In the genomic region with DNA sequence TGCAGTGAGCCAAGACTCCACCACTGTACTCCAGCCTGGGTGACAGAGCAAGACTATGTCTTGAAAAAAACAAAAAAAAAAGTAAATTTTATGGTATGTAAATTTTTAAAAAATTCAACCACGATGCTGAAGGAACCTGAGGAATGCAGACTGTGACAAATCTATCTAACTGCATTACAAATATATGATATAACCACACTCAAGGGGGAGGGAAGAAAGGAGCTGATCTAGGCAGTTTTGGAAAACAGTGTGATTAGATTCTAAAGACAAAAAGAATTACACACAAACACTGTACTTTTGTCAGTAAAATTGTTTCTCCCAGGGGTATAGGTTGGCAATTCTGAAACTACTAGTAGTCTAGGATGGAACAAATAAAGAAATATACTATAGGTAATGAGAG, we compare ENCODE assay signal across 22 cellular contexts. TPM values are rescaled to one million over a fixed set of nuclear protein-coding genes. Genes with fewer than 3 reads are reported as not detected.
A peak's percentile ranks its signal among the peaks of the same experiment; 100 is the strongest.
DNase-seq lines count a peak whose midpoint lies in the region; ATAC-seq and TF ChIP-seq lines count a peak whose summit lies in the region.
"Had no signal": no experiment of that assay in that cellular context is flagged by ENCODE, and none has a peak within 500 bp of the region (broad histone marks: within the 10 kb centered on the region; RNA-seq: fewer than 3 reads in every experiment).

No MANE protein-coding gene starts in this region.

- H3K27me3 Mint-ChIP-seq in MCF 10A (ENCODE audit: insufficient read depth, unreplicated experiment), result no peaks in the 10 kb centered on the region
- H3K27me3 Mint-ChIP-seq in activated T-helper 1 cell treated with anti-CD3 and anti-CD28 coated beads, Interleukin-12 subunit alpha, Interleukin-12 subunit beta, Interleukin-2, Interleukin-4 antibody, amounts not matched to agents 30 ng/mL and 10 ng/mL and 1 ng/mL, durations not matched to agents 14 hours and 24 hours and 36 hours (ENCODE audit: insufficient read depth), result no peaks in the 10 kb centered on the region
- H3K27me3 Mint-ChIP-seq: CD8-positive, alpha-beta memory T cell had no signal

- POLR2A ChIA-PET in MCF 10A (lab: Yijun Ruan, JAX), result interaction anchor here (0.6 to 1.4 kb wide), 6 partner anchors 16 to 201 kb away, joined by 3 to 8 read pairs (median 3); no protein-coding TSS in a partner anchor

- H3K9ac ChIP-seq in SK-N-MC (ENCODE audit: insufficient read length), result peak overlapping the region; percentile 49

- H3K9me3 ChIP-seq in breast epithelium, result no peaks in the 10 kb centered on the region
- H3K9me3 ChIP-seq in SK-N-MC (ENCODE audit: low read depth, low read length), result no peaks in the 10 kb centered on the region
- H3K9me3 ChIP-seq in thyroid gland, result no peaks in the 10 kb centered on the region
- H3K9me3 ChIP-seq: Peyer's patch, SJSA1 had no signal

- DNase-seq in MCF 10A (ENCODE audit: unreplicated experiment) (no peak), breast epithelium (ENCODE audit: low spot score in 2 of 2) (no peak), SK-N-MC (ENCODE audit: low read depth, low spot score) (peak; percentile 48), choroid plexus epithelial cell (ENCODE audit: low read depth) (peak; percentile 18), HCEC 1CT (no peak), thyroid gland (no peak)
- no peak for DNase-seq in activated T-helper 1 cell treated with anti-CD3 and anti-CD28 coated beads, Interleukin-12 subunit alpha, Interleukin-12 subunit beta, Interleukin-2, Interleukin-4 antibody, amounts not matched to agents 30 ng/mL and 10 ng/mL and 1 ng/mL, durations not matched to agents 14 hours and 24 hours and 36 hours (ENCODE audit: low spot score)
- DNase-seq: Calu3; CD8-positive, alpha-beta memory T cell; GF-D8; KG1; NCI-H1092 treated with DMSO at 0.1 percent for 48 hours; NCI-H1436 treated with DMSO at 0.1 percent for 48 hours; NCI-H2029; NCI-H226; NCI-H526; Peyer's patch had no signal

- ATAC-seq in GM18517 (IDR thresholded peaks at IDR 0.05; ENCODE audit: unreplicated experiment), result no peak

- TF ChIP-seq CTCF in MCF 10A (IDR thresholded peaks at IDR 0.05; ENCODE audit: unreplicated experiment), result no peak
- no peak for TF ChIP-seq CTCF in breast epithelium (IDR thresholded peaks at IDR 0.05)
- TF ChIP-seq CTCF in choroid plexus epithelial cell (conservative IDR thresholded peaks at IDR 0.05; ENCODE audit: low read depth, low read length), result no peak
- no peak for TF ChIP-seq CTCF in thyroid gland (IDR thresholded peaks at IDR 0.05)

- H3K4me3 Mint-ChIP-seq in MCF 10A (ENCODE audit: unreplicated experiment), result no peak overlapping the region
- H3K4me3 Mint-ChIP-seq in activated T-helper 1 cell treated with anti-CD3 and anti-CD28 coated beads, Interleukin-12 subunit alpha, Interleukin-12 subunit beta, Interleukin-2, Interleukin-4 antibody, amounts not matched to agents 30 ng/mL and 10 ng/mL and 1 ng/mL, durations not matched to agents 14 hours and 24 hours and 36 hours, result no peak overlapping the region
- H3K4me3 Mint-ChIP-seq: CD8-positive, alpha-beta memory T cell had no signal

- BruUV-seq in MCF 10A (replicated peaks; lab: Mats Ljungman, UMichigan), result no TSS peak

- peak overlapping the region; percentile 4 for H3K27ac Mint-ChIP-seq in MCF 10A (ENCODE audit: low read depth, unreplicated experiment)
- no peak overlapping the region for H3K27ac Mint-ChIP-seq in activated T-helper 1 cell treated with anti-CD3 and anti-CD28 coated beads, Interleukin-12 subunit alpha, Interleukin-12 subunit beta, Interleukin-2, Interleukin-4 antibody, amounts not matched to agents 30 ng/mL and 10 ng/mL and 1 ng/mL, durations not matched to agents 14 hours and 24 hours and 36 hours

- no peaks in the 10 kb centered on the region for H3K4me1 ChIP-seq in breast epithelium
- no peaks in the 10 kb centered on the region for H3K4me1 ChIP-seq in thyroid gland
- H3K4me1 ChIP-seq: Peyer's patch, SJSA1 had no signal

- H3K9me3 Mint-ChIP-seq in MCF 10A (ENCODE audit: unreplicated experiment), result no peaks in the 10 kb centered on the region
- no peaks in the 10 kb centered on the region for H3K9me3 Mint-ChIP-seq in activated T-helper 1 cell treated with anti-CD3 and anti-CD28 coated beads, Interleukin-12 subunit alpha, Interleukin-12 subunit beta, Interleukin-2, Interleukin-4 antibody, amounts not matched to agents 30 ng/mL and 10 ng/mL and 1 ng/mL, durations not matched to agents 14 hours and 24 hours and 36 hours
- H3K9me3 Mint-ChIP-seq: CD8-positive, alpha-beta memory T cell had no signal

- CTCF ChIA-PET in MCF 10A (lab: Yijun Ruan, JAX), result interaction anchor here (0.9 to 2.3 kb wide), 5 partner anchors 9 to 81 kb away, joined by 3 to 8 read pairs (median 4); no protein-coding TSS in a partner anchor

- H3K4me3 ChIP-seq in breast epithelium (no peak overlapping the region), SK-N-MC (peak overlapping the region; percentile 48), choroid plexus epithelial cell (ENCODE audit: low read depth, low read length) (no peak overlapping the region), thyroid gland (replicated peaks in 1 of 3) (no peak overlapping the region)
- H3K4me3 ChIP-seq: Peyer's patch, SJSA1 had no signal

- peaks cover 10% of the 10 kb centered on the region for H3K4me1 Mint-ChIP-seq in MCF 10A (ENCODE audit: insufficient read depth, unreplicated experiment)
- H3K4me1 Mint-ChIP-seq in activated T-helper 1 cell treated with anti-CD3 and anti-CD28 coated beads, Interleukin-12 subunit alpha, Interleukin-12 subunit beta, Interleukin-2, Interleukin-4 antibody, amounts not matched to agents 30 ng/mL and 10 ng/mL and 1 ng/mL, durations not matched to agents 14 hours and 24 hours and 36 hours (ENCODE audit: low read depth), result peaks cover 4% of the 10 kb centered on the region

- H3K36me3 ChIP-seq in breast epithelium, result peaks cover 10% of the 10 kb centered on the region
- H3K36me3 ChIP-seq in SK-N-MC (ENCODE audit: insufficient read depth, low read length), result peaks cover 95% of the 10 kb centered on the region
- H3K36me3 ChIP-seq in thyroid gland, result peaks cover 44 to 59% of the 10 kb centered on the region in 2 donors

- intact Hi-C loops in MCF 10A (cut with micrococcal nuclease) (loop anchor here (5.0 kb wide), 1 partner anchor 97 kb away; no protein-coding TSS in a partner anchor), breast epithelium (cut with DNase I; ENCODE audit: low total_unique reads) (no loop called here), thyroid gland (cut with DNase I) (no loop called here)
- intact Hi-C loops in activated T-helper 1 cell treated with anti-CD3 and anti-CD28 coated beads, Interleukin-12 subunit alpha, Interleukin-12 subunit beta, Interleukin-2, Interleukin-4 antibody, amounts not matched to agents 30 ng/mL and 10 ng/mL and 1 ng/mL, durations not matched to agents 14 hours and 24 hours and 36 hours (cut with micrococcal nuclease), result loop anchor here (5.0 to 10.0 kb wide), 3 partner anchors 38 to 317 kb away; no protein-coding TSS in a partner anchor

- TF ChIP-seq POLR2A in breast epithelium (IDR thresholded peaks at IDR 0.05) (no peak), thyroid gland (IDR thresholded peaks at IDR 0.05) (no peak)

- peaks cover 97% of the 10 kb centered on the region for H3K36me3 Mint-ChIP-seq in MCF 10A (ENCODE audit: insufficient read depth, unreplicated experiment)
- peaks cover 59% of the 10 kb centered on the region for H3K36me3 Mint-ChIP-seq in activated T-helper 1 cell treated with anti-CD3 and anti-CD28 coated beads, Interleukin-12 subunit alpha, Interleukin-12 subunit beta, Interleukin-2, Interleukin-4 antibody, amounts not matched to agents 30 ng/mL and 10 ng/mL and 1 ng/mL, durations not matched to agents 14 hours and 24 hours and 36 hours (ENCODE audit: low read depth)

- WGBS in thyroid gland, 2 donors, result 80 to 93% methylated on average over 1 of the region's 1 CpG

- H3K27ac ChIP-seq in breast epithelium, result no peak overlapping the region
- H3K27ac ChIP-seq in SK-N-MC, result peak overlapping the region; percentile 92
- H3K27ac ChIP-seq in thyroid gland, result no peak overlapping the region
- H3K27ac ChIP-seq: 22Rv1, C4-2B, HL-60, Peyer's patch, SJSA1 had no signal

- H3K27me3 ChIP-seq in breast epithelium (no peaks in the 10 kb centered on the region), thyroid gland (no peaks in the 10 kb centered on the region)
- H3K27me3 ChIP-seq: Peyer's patch, SJSA1 had no signal

RNA-seq across cellular contexts. Expression of a gene that starts 17.0 kb away (rescaled TPM):
- total RNA-seq in MCF 10A (2022) (383 and 405 TPM in 2 replicates), breast epithelium (100 to 1,000 TPM in 1 of 3 donors, 10 to 100 TPM in 2; 65.6 to 111 (median 89.9) TPM), thyroid gland (100 to 1,000 TPM in 1 of 4 donors, 10 to 100 TPM in 3; 75.6 to 119 (median 82.2) TPM)
- 134 and 144 TPM in 2 replicates for total RNA-seq in activated T-helper 1 cell treated with anti-CD3 and anti-CD28 coated beads, Interleukin-12 subunit alpha, Interleukin-12 subunit beta, Interleukin-2, Interleukin-4 antibody, amounts not matched to agents 30 ng/mL and 10 ng/mL and 1 ng/mL, durations not matched to agents 14 hours and 24 hours and 36 hours

RNA-seq across cellular contexts. Expression of a gene that starts 37.9 kb away (rescaled TPM):
- total RNA-seq in MCF 10A (2022) (25.6 and 27.9 TPM in 2 replicates), breast epithelium (10 to 100 TPM; 20.6 to 32.3 (median 31.8) TPM), thyroid gland (10 to 100 TPM; 24.7 to 42.4 (median 29.6) TPM)
- 31.2 and 33.5 TPM in 2 replicates for total RNA-seq in activated T-helper 1 cell treated with anti-CD3 and anti-CD28 coated beads, Interleukin-12 subunit alpha, Interleukin-12 subunit beta, Interleukin-2, Interleukin-4 antibody, amounts not matched to agents 30 ng/mL and 10 ng/mL and 1 ng/mL, durations not matched to agents 14 hours and 24 hours and 36 hours

Comparison
In these comparisons a context has a peak if more than half of its experiments do, and no peak if none do; other contexts are left out.
1. intact Hi-C loops: an anchor here in MCF 10A (5.0 kb wide) and activated T-helper 1 cell treated with anti-CD3 and anti-CD28 coated beads, Interleukin-12 subunit alpha, Interleukin-12 subunit beta, Interleukin-2, Interleukin-4 antibody, amounts not matched to agents 30 ng/mL and 10 ng/mL and 1 ng/mL, durations not matched to agents 14 hours and 24 hours and 36 hours (5.0 to 10.0 kb wide); none called in breast epithelium and thyroid gland.
2. DNase-seq: peak in SK-N-MC (single experiment) and choroid plexus epithelial cell (single experiment); none in MCF 10A (single experiment), breast epithelium (0 of 2), HCEC 1CT (single experiment), activated T-helper 1 cell treated with anti-CD3 and anti-CD28 coated beads, Interleukin-12 subunit alpha, Interleukin-12 subunit beta, Interleukin-2, Interleukin-4 antibody, amounts not matched to agents 30 ng/mL and 10 ng/mL and 1 ng/mL, durations not matched to agents 14 hours and 24 hours and 36 hours (single experiment) and thyroid gland (0 of 2).